Comparison of ENCODE assay signal across 9 cellular contexts in the genomic region with DNA sequence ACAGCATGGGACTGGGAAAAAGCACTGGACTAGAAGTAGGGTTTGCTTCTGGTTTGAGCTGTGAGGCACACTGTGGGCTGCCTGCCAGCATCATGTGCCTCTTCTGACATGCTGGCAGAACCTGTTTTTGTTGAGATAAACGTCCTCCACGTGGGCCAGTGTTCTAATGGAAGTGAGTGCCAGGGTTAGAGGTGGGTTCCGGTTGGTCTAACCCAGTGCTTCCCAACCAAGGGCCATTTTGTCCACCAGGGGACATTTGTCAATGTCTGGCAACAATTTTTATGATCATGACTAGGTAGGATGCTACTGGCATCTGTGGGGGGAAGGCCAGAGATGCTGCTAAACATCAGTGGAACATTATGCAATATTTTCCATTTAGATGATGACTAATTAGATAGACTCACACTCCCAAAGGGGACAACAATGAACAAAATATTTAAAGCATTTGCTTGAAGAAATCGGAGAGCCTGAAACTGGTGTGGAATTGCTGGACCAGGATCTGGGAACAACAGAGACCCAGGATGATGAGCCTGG. TPM values are rescaled to one million over a fixed set of nuclear protein-coding genes. Genes with fewer than 3 reads are reported as not detected.
A peak's percentile ranks its signal among the peaks of the same experiment; 100 is the strongest.
DNase-seq lines count a peak whose midpoint lies in the region; ATAC-seq and TF ChIP-seq lines count a peak whose summit lies in the region.
"Had no signal": no experiment of that assay in that cellular context is flagged by ENCODE, and none has a peak within 500 bp of the region (broad histone marks: within the 10 kb centered on the region; RNA-seq: fewer than 3 reads in every experiment).

No MANE protein-coding gene starts in this region.

- H3K27ac Mint-ChIP-seq in stimulated activated effector memory CD8-positive, alpha-beta T cell treated with anti-CD3 and anti-CD28 coated beads, Interleukin-12 subunit alpha, Interleukin-12 subunit beta, amount 100 ng/mL, for 72 hours: peak overlapping the region; percentile 70
- H3K27ac Mint-ChIP-seq in activated naive CD4-positive, alpha-beta T cell treated with anti-CD3 and anti-CD28 coated beads, Interleukin-2, amount 10 ng/mL, durations not matched to agents 7 days and 5 days: no peak overlapping the region

- ATAC-seq in foreskin keratinocyte (peak; percentile 85), GM21526 (IDR thresholded peaks at IDR 0.05; ENCODE audit: low FRiP score, unreplicated experiment) (no peak)
- ATAC-seq in stimulated activated effector memory CD8-positive, alpha-beta T cell treated with anti-CD3 and anti-CD28 coated beads, Interleukin-12 subunit alpha, Interleukin-12 subunit beta, amount 100 ng/mL, for 72 hours: peak; percentile 42

- peaks cover 8% of the 10 kb centered on the region for H3F3A ChIP-seq in GM23248 (ENCODE audit: insufficient read depth)

- H3K4me3 Mint-ChIP-seq in stimulated activated effector memory CD8-positive, alpha-beta T cell treated with anti-CD3 and anti-CD28 coated beads, Interleukin-12 subunit alpha, Interleukin-12 subunit beta, amount 100 ng/mL, for 72 hours: no peak overlapping the region
- no peak overlapping the region for H3K4me3 Mint-ChIP-seq in activated naive CD4-positive, alpha-beta T cell treated with anti-CD3 and anti-CD28 coated beads, Interleukin-2, amount 10 ng/mL, durations not matched to agents 7 days and 5 days
- H3K4me3 Mint-ChIP-seq: central memory CD8-positive, alpha-beta T cell had no signal

- peaks cover 35% of the 10 kb centered on the region for H3K27me3 Mint-ChIP-seq in activated naive CD4-positive, alpha-beta T cell treated with anti-CD3 and anti-CD28 coated beads, Interleukin-2, amount 10 ng/mL, durations not matched to agents 7 days and 5 days
- H3K27me3 Mint-ChIP-seq: central memory CD8-positive, alpha-beta T cell had no signal

- no peak for TF ChIP-seq CTCF in Peyer's patch (IDR thresholded peaks at IDR 0.05)
- peak; percentile 46 for TF ChIP-seq CTCF in foreskin keratinocyte (conservative IDR thresholded peaks at IDR 0.05)

- no peak overlapping the region for H3K4me3 ChIP-seq in GM23248
- no peak overlapping the region for H3K4me3 ChIP-seq in Peyer's patch

- CTCF ChIA-PET in activated naive CD4-positive, alpha-beta T cell treated with anti-CD3 and anti-CD28 coated beads, Interleukin-2, amount 10 ng/mL, durations not matched to agents 7 days and 5 days (lab: Charles Lee): interaction anchor here (7.4 kb wide), 1 partner anchor 60 kb away, joined by 184 read pairs; a partner anchor contains a TSS

- H3K9me3 Mint-ChIP-seq in stimulated activated effector memory CD8-positive, alpha-beta T cell treated with anti-CD3 and anti-CD28 coated beads, Interleukin-12 subunit alpha, Interleukin-12 subunit beta, amount 100 ng/mL, for 72 hours: no peaks in the 10 kb centered on the region
- H3K9me3 Mint-ChIP-seq in activated naive CD4-positive, alpha-beta T cell treated with anti-CD3 and anti-CD28 coated beads, Interleukin-2, amount 10 ng/mL, durations not matched to agents 7 days and 5 days: no peaks in the 10 kb centered on the region
- H3K9me3 Mint-ChIP-seq: central memory CD8-positive, alpha-beta T cell had no signal

- peak overlapping the region; percentile 15 for H3K4me2 ChIP-seq in GM23248 (ENCODE audit: unreplicated experiment)

- peaks cover 7% of the 10 kb centered on the region for H3K4me1 Mint-ChIP-seq in stimulated activated effector memory CD8-positive, alpha-beta T cell treated with anti-CD3 and anti-CD28 coated beads, Interleukin-12 subunit alpha, Interleukin-12 subunit beta, amount 100 ng/mL, for 72 hours
- no peaks in the 10 kb centered on the region for H3K4me1 Mint-ChIP-seq in activated naive CD4-positive, alpha-beta T cell treated with anti-CD3 and anti-CD28 coated beads, Interleukin-2, amount 10 ng/mL, durations not matched to agents 7 days and 5 days
- H3K4me1 Mint-ChIP-seq: central memory CD8-positive, alpha-beta T cell had no signal

- H3K9me3 ChIP-seq in GM23248 (ENCODE audit: low read depth) (no peaks in the 10 kb centered on the region), Peyer's patch (no peaks in the 10 kb centered on the region)

- H3K9ac ChIP-seq in GM23248: no peak overlapping the region

- TF ChIP-seq POLR2A in Peyer's patch (IDR thresholded peaks at IDR 0.05): no peak

- no peak overlapping the region for H2AFZ ChIP-seq in GM23248

- H3K27me3 ChIP-seq in GM23248 (replicated peaks; ENCODE audit: insufficient read depth) (no peaks in the 10 kb centered on the region), Peyer's patch (no peaks in the 10 kb centered on the region), foreskin keratinocyte (peaks cover 16% of the 10 kb centered on the region)

- in situ Hi-C loops in GM23248 (cut with MboI): loop anchor here (25.0 kb wide), 1 partner anchor 687 kb away; a partner anchor contains a TSS

- H4K20me1 ChIP-seq in GM23248 (ENCODE audit: insufficient read depth): no peaks in the 10 kb centered on the region

- WGBS in GM23248 (ENCODE audit: low coverage in 1 of 2, low lambda C conversion rate in 2 of 2, missing lambda C conversion rate in 2 of 2), 2 experiments: 4 to 7% methylated on average over 4 of the region's 4 CpGs

- peak overlapping the region; percentile 59 for H3K27ac ChIP-seq in GM23248
- peak overlapping the region in 1 of 4 donors; percentile 29 for H3K27ac ChIP-seq in Peyer's patch
- no peak overlapping the region for H3K27ac ChIP-seq in foreskin keratinocyte

- no peaks in the 10 kb centered on the region for H3K9me2 ChIP-seq in GM23248 (ENCODE audit: insufficient read depth)

- peaks cover 15% of the 10 kb centered on the region for H3K36me3 Mint-ChIP-seq in stimulated activated effector memory CD8-positive, alpha-beta T cell treated with anti-CD3 and anti-CD28 coated beads, Interleukin-12 subunit alpha, Interleukin-12 subunit beta, amount 100 ng/mL, for 72 hours
- H3K36me3 Mint-ChIP-seq in activated naive CD4-positive, alpha-beta T cell treated with anti-CD3 and anti-CD28 coated beads, Interleukin-2, amount 10 ng/mL, durations not matched to agents 7 days and 5 days: peaks cover 16% of the 10 kb centered on the region

- DNase-seq in GM23248 (peak; percentile 94), Peyer's patch (peak; percentile 15 to 67 (median 60)), foreskin keratinocyte (peak; percentile 88 to 92), GM19238 (ENCODE audit: insufficient read length, low spot score) (no peak)
- no peak for DNase-seq in stimulated activated effector memory CD8-positive, alpha-beta T cell treated with anti-CD3 and anti-CD28 coated beads, Interleukin-12 subunit alpha, Interleukin-12 subunit beta, amount 100 ng/mL, for 72 hours (ENCODE audit: low spot score in 2 of 2)
- DNase-seq in activated effector memory CD4-positive, alpha-beta T cell treated with Interleukin-2 at 50 U/mL for 16 hours: no peak
- DNase-seq in activated naive CD4-positive, alpha-beta T cell treated with anti-CD3 and anti-CD28 coated beads, Interleukin-2, amount 10 ng/mL, durations not matched to agents 7 days and 5 days: no peak

- H3K79me2 ChIP-seq in GM23248 (ENCODE audit: insufficient read depth): no peaks in the 10 kb centered on the region

- peaks cover 10% of the 10 kb centered on the region for H3K4me1 ChIP-seq in GM23248 (ENCODE audit: insufficient read depth)
- peaks cover 0 to 31% (median 1%) of the 10 kb centered on the region in 4 donors for H3K4me1 ChIP-seq in Peyer's patch
- peaks cover 8% of the 10 kb centered on the region for H3K4me1 ChIP-seq in foreskin keratinocyte

- H3K36me3 ChIP-seq in GM23248 (ENCODE audit: low read depth): no peaks in the 10 kb centered on the region
- H3K36me3 ChIP-seq in Peyer's patch: no peaks in the 10 kb centered on the region

RNA-seq across cellular contexts. Expression of a gene that starts 7.8 kb away (rescaled TPM):
- 109 and 129 TPM in 2 replicates for total RNA-seq in GM23248 (2014; rRNA removed; shearing (Covaris generic))
- polyA plus RNA-seq in GM23248 (2016; fragmentation: Nextera tagmentation; extraction: Ambion mirVana) (123 and 129 TPM in 2 replicates), foreskin keratinocyte (62.4 and 67.2 TPM in 2 replicates)
- total RNA-seq in Peyer's patch (10 to 100 TPM; 19.0 to 40.9 (median 31.6) TPM), foreskin keratinocyte (67.8 and 70.8 TPM in 2 replicates)

RNA-seq across cellular contexts. Expression of a gene that starts 51.3 kb away (rescaled TPM):
- not detected in 2 replicates for total RNA-seq in GM23248 (2014; rRNA removed; shearing (Covaris generic))
- not detected in 2 replicates for polyA plus RNA-seq in GM23248 (2016; fragmentation: Nextera tagmentation; extraction: Ambion mirVana)
- total RNA-seq in Peyer's patch: 1 to 10 TPM in 3 of 4 donors, not detected in 1; 4.2 to 4.7 (median 4.4) TPM
- not detected in 2 replicates for total RNA-seq in foreskin keratinocyte
- not detected in 2 replicates for polyA plus RNA-seq in foreskin keratinocyte

RNA-seq across cellular contexts. Expression of a gene that starts 57.6 kb away (rescaled TPM):
- under 0.01 and 1.1 TPM in 2 replicates for total RNA-seq in GM23248 (2014; rRNA removed; shearing (Covaris generic))
- polyA plus RNA-seq in GM23248 (2016; fragmentation: Nextera tagmentation; extraction: Ambion mirVana) (0.61 and 0.94 TPM in 2 replicates), foreskin keratinocyte (4.0 and 4.1 TPM in 2 replicates)
- total RNA-seq in Peyer's patch (100 to 1,000 TPM in 3 of 4 donors, 10 to 100 TPM in 1; 49.5 to 160 (median 134) TPM), foreskin keratinocyte (4.6 and 4.7 TPM in 2 replicates)

Comparison
In these comparisons a context has a peak if more than half of its experiments do, and no peak if none do; other contexts are left out.
1. DNase-seq: peak in GM23248 (single experiment), Peyer's patch (3 of 3) and foreskin keratinocyte (2 of 2); none in stimulated activated effector memory CD8-positive, alpha-beta T cell treated with anti-CD3 and anti-CD28 coated beads, Interleukin-12 subunit alpha, Interleukin-12 subunit beta, amount 100 ng/mL, for 72 hours (0 of 2), activated effector memory CD4-positive, alpha-beta T cell treated with Interleukin-2 at 50 U/mL for 16 hours (single experiment), GM19238 (single experiment) and activated naive CD4-positive, alpha-beta T cell treated with anti-CD3 and anti-CD28 coated beads, Interleukin-2, amount 10 ng/mL, durations not matched to agents 7 days and 5 days (single experiment).